1 cellular context compared by ENCODE assay signal in genomic region chr10:8026349-8027259, GRCh38.
TF ChIP-seq lines count a peak whose summit lies in the region.

No MANE protein-coding gene starts in this region.

TF ChIP-seq in WTC11, 78 proteins besides CTCF, POLR2A, EP300 and RAD21 (continued from another document):
- no peak for TF ChIP-seq AR (CRISPR knock-in tag; IDR thresholded peaks at IDR 0.05)
- no peak for TF ChIP-seq NR2C2 (CRISPR knock-in tag; IDR thresholded peaks at IDR 0.05)
- TF ChIP-seq MAX (CRISPR knock-in tag; IDR thresholded peaks at IDR 0.05): no peak
